ENCODE assay signal across 18 cellular contexts in the genomic region with DNA sequence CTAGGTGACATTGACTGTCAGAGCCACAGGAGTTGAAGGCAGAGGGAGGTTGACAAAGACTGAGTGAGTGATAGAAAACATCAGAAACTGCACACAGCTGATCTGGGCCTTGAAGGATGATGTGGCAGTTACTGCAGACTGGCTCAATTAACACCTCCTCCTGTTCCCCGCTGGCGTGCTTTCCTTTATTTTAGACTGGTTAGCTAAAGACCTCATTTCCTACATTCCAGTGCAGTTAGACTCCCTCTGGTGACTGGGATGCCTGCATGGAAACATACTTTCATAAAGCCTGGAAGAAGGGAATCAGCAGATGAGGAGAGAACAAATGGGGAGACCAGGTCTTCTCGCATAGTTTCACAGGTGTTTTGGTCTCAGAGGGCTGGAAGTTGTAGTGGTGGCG.
"Had no signal": no experiment of that assay in that cellular context is flagged by ENCODE, and none has a peak within 500 bp of the region (broad histone marks: within the 10 kb centered on the region; RNA-seq: fewer than 3 reads in every experiment).

No MANE protein-coding gene starts in this region.

- H3K9ac ChIP-seq: neural progenitor cell had no signal

- H3K4me3 Mint-ChIP-seq: mesothelial cell of epicardium, natural killer cell, neural progenitor cell, type B pancreatic cell had no signal

- DNase-seq: colonic mucosa; effector CD4-positive, alpha-beta T cell; gastrocnemius medialis; heart right ventricle; hypothalamus; mammary epithelial cell; natural killer cell; nucleus accumbens; ovary; right cardiac atrium; small intestine; stimulated activated CD4-positive, alpha-beta T cell treated with anti-CD3 and anti-CD28 coated beads, Interleukin-12 subunit alpha, Interleukin-12 subunit beta, amount 100 ng/mL, for 4 hours; stimulated activated naive CD4-positive, alpha-beta T cell treated with Interleukin-2 at 50 U/mL for 16 hours had no signal

- H3K9me3 Mint-ChIP-seq: natural killer cell, type B pancreatic cell had no signal

- H3K36me3 ChIP-seq: colonic mucosa, ovary had no signal

- H2AFZ ChIP-seq: neural progenitor cell had no signal

- H3K27ac ChIP-seq: colonic mucosa, gastrocnemius medialis, heart right ventricle, neural progenitor cell, ovary had no signal

- H3K9me3 ChIP-seq: colonic mucosa, gastrocnemius medialis, heart right ventricle, ovary had no signal

- ATAC-seq: esophagus mucosa, gastrocnemius medialis, heart right ventricle, left lobe of liver, natural killer cell, right cardiac atrium had no signal

- H3K4me1 Mint-ChIP-seq: mesothelial cell of epicardium, neural progenitor cell had no signal

- H3K4me3 ChIP-seq: colonic mucosa, gastrocnemius medialis, heart right ventricle, neural progenitor cell, ovary had no signal

- H3K27me3 Mint-ChIP-seq: type B pancreatic cell had no signal

- H3K4me1 ChIP-seq: colonic mucosa, gastrocnemius medialis, heart right ventricle, neural progenitor cell had no signal

- H3K27ac Mint-ChIP-seq: mesothelial cell of epicardium, natural killer cell, neural progenitor cell, type B pancreatic cell had no signal

- H3K27me3 ChIP-seq: colonic mucosa, gastrocnemius medialis, heart right ventricle, neural progenitor cell, ovary had no signal

- H3K4me2 ChIP-seq: neural progenitor cell had no signal
